ENCODE assay signal across 8 cellular contexts in genomic region chr3:115100172-115100571, GRCh38. TPM values are rescaled to one million over a fixed set of nuclear protein-coding genes. Genes with fewer than 3 reads are reported as not detected.
DNase-seq lines count a peak whose midpoint lies in the region; ATAC-seq, FAIRE-seq and TF ChIP-seq lines count a peak whose summit lies in the region.

No MANE protein-coding gene starts in this region.

- no peaks in the 10 kb centered on the region for H3K79me2 ChIP-seq in keratinocyte (ENCODE audit: control insufficient read depth, insufficient read depth, low read length)
- H3K79me2 ChIP-seq in smooth muscle cell (ENCODE audit: low read depth): no peaks in the 10 kb centered on the region

- peak overlapping the region; percentile 78 to 90 (median 84) for H3K4me3 Mint-ChIP-seq in brain

- H3F3A ChIP-seq in smooth muscle cell (ENCODE audit: low read depth): no peaks in the 10 kb centered on the region

- no peaks in the 10 kb centered on the region for H3K9me1 ChIP-seq in keratinocyte (ENCODE audit: control insufficient read depth, extremely low read depth, insufficient read depth, low read length)

- H3K4me1 ChIP-seq in keratinocyte (ENCODE audit: control insufficient read depth, extremely low read depth, insufficient read depth, low read length) (peaks cover 9% of the 10 kb centered on the region), smooth muscle cell (ENCODE audit: low read depth) (no peaks in the 10 kb centered on the region)

- no peak overlapping the region for H3K9ac ChIP-seq in keratinocyte (ENCODE audit: control insufficient read depth, extremely low read depth, insufficient read depth, low read length)
- H3K9ac ChIP-seq in smooth muscle cell (ENCODE audit: low read depth): peak overlapping the region; percentile 5

- H3K27me3 ChIP-seq in keratinocyte (ENCODE audit: control insufficient read depth, extremely low read depth, insufficient read depth, low read length) (no peaks in the 10 kb centered on the region), smooth muscle cell (ENCODE audit: low read depth) (no peaks in the 10 kb centered on the region)

- H3K9me3 Mint-ChIP-seq in brain: peaks cover 3 to 18% (median 4%) of the 10 kb centered on the region in 5 experiments

- peak overlapping the region; percentile 75 for H3K4me2 ChIP-seq in keratinocyte (ENCODE audit: control insufficient read depth, extremely low read depth, insufficient read depth, low read depth, low read length)
- H3K4me2 ChIP-seq in smooth muscle cell: peak overlapping the region; percentile 42

- intact Hi-C loops in Right ventricle myocardium inferior (cut with DNase I) (no loop called here), cardiac septum (cut with DNase I) (loop anchor here (2.0 kb wide), 1 partner anchor 47 kb away; the partner anchor contains the start of gene ZBTB20)

- DNase-seq in Right ventricle myocardium inferior (ENCODE audit: missing footprints): no peak
- no peak for DNase-seq in cardiac septum (ENCODE audit: low spot score)
- DNase-seq in NCI-H526 treated with DMSO at 0.1 percent for 48 hours (lab: John Stamatoyannopoulos, UW): peak; percentile 52
- DNase-seq in keratinocyte (ENCODE audit: low read depth, low spot score): no peak
- no peak for DNase-seq in smooth muscle cell (lab: John Stamatoyannopoulos, UW; ENCODE audit: unreplicated experiment)

- H4K20me1 ChIP-seq in keratinocyte (ENCODE audit: control insufficient read depth, extremely low read depth, insufficient read depth, low read length): no peaks in the 10 kb centered on the region
- H4K20me1 ChIP-seq in smooth muscle cell (ENCODE audit: low read depth): no peaks in the 10 kb centered on the region

- H3K27ac Mint-ChIP-seq in brain: peak overlapping the region; percentile 91 to 97 (median 94)

- H3K27ac ChIP-seq in keratinocyte (ENCODE audit: control insufficient read depth, insufficient read depth, low read length) (no peak overlapping the region), smooth muscle cell (ENCODE audit: low read depth) (no peak overlapping the region)

- peaks cover 19% of the 10 kb centered on the region for H3K36me3 Mint-ChIP-seq in brain

- ATAC-seq in Right ventricle myocardium inferior: peak; percentile 89
- peak; percentile 78 for ATAC-seq in HG02798 (IDR thresholded peaks at IDR 0.05; ENCODE audit: poor library complexity, unreplicated experiment)
- no peak for ATAC-seq in HG03045 (IDR thresholded peaks at IDR 0.05; ENCODE audit: unreplicated experiment)

- H2AFZ ChIP-seq in keratinocyte (ENCODE audit: control insufficient read depth, low read length): peak overlapping the region; percentile 95
- no peak overlapping the region for H2AFZ ChIP-seq in smooth muscle cell (ENCODE audit: low read depth)

- no peaks in the 10 kb centered on the region for H3K36me3 ChIP-seq in keratinocyte (ENCODE audit: control insufficient read depth in 2 of 2, extremely low read depth in 1 of 2, insufficient read depth in 2 of 2, low read length in 2 of 2)
- no peaks in the 10 kb centered on the region for H3K36me3 ChIP-seq in smooth muscle cell (ENCODE audit: low read depth)

- 47% methylated on average over 5 of the region's 5 CpGs for WGBS in smooth muscle cell (ENCODE audit: low lambda C conversion rate)

- H3K27me3 Mint-ChIP-seq in brain: no peaks in the 10 kb centered on the region

- no peak for TF ChIP-seq CTCF in brain (conservative IDR thresholded peaks at IDR 0.05)
- no peak for TF ChIP-seq CTCF in keratinocyte (optimal IDR thresholded peaks at IDR 0.05 in 1 of 3, IDR thresholded peaks at IDR 0.05 in 1 of 3, conservative IDR thresholded peaks at IDR 0.05 in 1 of 3; ENCODE audit: extremely low read depth in 1 of 3, insufficient read depth in 2 of 3, low read length in 3 of 3)
- TF ChIP-seq CTCF in smooth muscle cell (IDR thresholded peaks at IDR 0.05; ENCODE audit: borderline replicate concordance, insufficient read depth, poor library complexity, severe bottlenecking): no peak

- dilution Hi-C loops in keratinocyte (cut with MboI; ENCODE audit: extremely low pct_ligation_motif_present, low sequenced_read_pairs): no loop called here

- peaks cover 65% of the 10 kb centered on the region for H3K4me1 Mint-ChIP-seq in brain

- H3K9me3 ChIP-seq in keratinocyte (ENCODE audit: control insufficient read depth, low read depth, low read length) (no peaks in the 10 kb centered on the region), smooth muscle cell (replicated peaks; ENCODE audit: low read depth) (no peaks in the 10 kb centered on the region)

- FAIRE-seq in keratinocyte (lab: Jason Lieb, UNC): no peak

- H3K4me3 ChIP-seq in keratinocyte (ENCODE audit: control insufficient read depth in 2 of 3, extremely low read depth in 1 of 3, insufficient read depth in 2 of 3, low read depth in 1 of 3, low read length in 3 of 3) (peak overlapping the region in 2 of 3 experiments; percentile 41 to 46), smooth muscle cell (peak overlapping the region; percentile 48)

RNA-seq across cellular contexts. Expression of gene ZBTB20, which starts 46.9 kb away (rescaled TPM):
- total RNA-seq in Right ventricle myocardium inferior (55.7 TPM), cardiac septum (84.2 TPM), smooth muscle cell (5.4 and 6.8 TPM in 2 replicates)
- polyA plus RNA-seq in brain (ENCODE audit: insufficient read depth, low read depth, low replicate concordance) (2.0 TPM), keratinocyte (0.32 to 0.52 TPM (median 0.35 TPM) in 3 replicates), smooth muscle cell (4.9 and 5.8 TPM in 2 replicates)
- 1.9 TPM for polyA plus RNA-seq in keratinocyte (2011; ENCODE audit: low read depth)
- 0.18 and 0.29 TPM in 2 replicates for polyA plus RNA-seq in keratinocyte (2011; cell fraction: cytosol; rRNA removed)
- 1.9 and 2.2 TPM in 2 replicates for polyA plus RNA-seq in keratinocyte (2011; cell fraction: nucleus; rRNA removed)
- 0.17 and 1.8 TPM in 2 replicates for polyA plus RNA-seq in keratinocyte (2012; ENCODE audit: low replicate concordance)
- 2.6 to 12.1 TPM (median 9.7 TPM) in 3 replicates for polyA minus RNA-seq in keratinocyte
- polyA minus RNA-seq in keratinocyte (2011; cell fraction: cytosol; rRNA and poly(A)+ RNA removed): 4.4 TPM
- polyA minus RNA-seq in keratinocyte (2011; cell fraction: nucleus; rRNA and poly(A)+ RNA removed): 10.9 and 24.0 TPM in 2 replicates
